15 cellular contexts compared by ENCODE assay signal in the genomic region with DNA sequence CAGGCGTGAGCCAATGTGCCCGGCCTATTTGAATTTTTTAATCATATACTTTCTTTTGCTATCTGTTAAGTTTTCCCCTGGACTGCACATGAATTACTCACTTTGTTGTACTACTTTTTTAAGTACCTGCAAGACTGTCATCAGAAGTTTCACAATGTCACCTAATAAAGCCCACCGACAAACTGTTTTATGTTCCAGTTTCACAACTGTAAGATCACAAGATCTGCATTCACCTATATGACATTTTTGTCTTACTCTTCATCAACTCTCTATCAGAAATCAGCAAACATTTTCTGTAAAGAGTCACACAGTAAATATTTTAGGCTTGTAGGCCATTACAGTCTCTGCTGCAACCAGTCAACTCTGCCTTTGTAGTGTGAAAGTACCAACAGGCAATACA.
DNase-seq lines count a peak whose midpoint lies in the region; ATAC-seq and TF ChIP-seq lines count a peak whose summit lies in the region.
"Had no signal": no experiment of that assay in that cellular context is flagged by ENCODE, and none has a peak within 500 bp of the region (broad histone marks: within the 10 kb centered on the region; RNA-seq: fewer than 3 reads in every experiment).

No MANE protein-coding gene starts in this region.

- peaks cover 28 to 46% of the 10 kb centered on the region in 2 donors for H3K36me3 Mint-ChIP-seq in activated T-cell treated with anti-CD3 and anti-CD28 coated beads, Interleukin-2, amount 50 U/mL, for 72 hours (ENCODE audit: insufficient read depth in 2 of 2)
- peaks cover 50 to 52% of the 10 kb centered on the region in 2 donors for H3K36me3 Mint-ChIP-seq in CD4-positive, alpha-beta memory T cell

- no peaks in the 10 kb centered on the region for H4K20me1 ChIP-seq in SU-DHL-6 (ENCODE audit: low read depth, low read length)
- H4K20me1 ChIP-seq in neural cell (ENCODE audit: insufficient read depth): no peaks in the 10 kb centered on the region

- H3K9me2 ChIP-seq in SU-DHL-6 (replicated peaks; ENCODE audit: insufficient read depth, low read length) (no peaks in the 10 kb centered on the region), neural cell (ENCODE audit: insufficient read depth, low read length) (no peaks in the 10 kb centered on the region)

- CTCF ChIA-PET in CD4-positive, alpha-beta memory T cell (lab: Charles Lee; ENCODE audit: partially characterized antibody): no interaction called here

- intact Hi-C loops in CD4-positive, alpha-beta memory T cell (cut with micrococcal nuclease): no loop called here

- peaks cover 50% of the 10 kb centered on the region for H3K4me1 Mint-ChIP-seq in activated T-cell treated with anti-CD3 and anti-CD28 coated beads, Interleukin-2, amount 50 U/mL, for 72 hours (ENCODE audit: low read depth)
- peaks cover 42 to 55% (median 50%) of the 10 kb centered on the region in 4 donors for H3K4me1 Mint-ChIP-seq in CD4-positive, alpha-beta memory T cell

- H3K4me2 ChIP-seq in SU-DHL-6 (ENCODE audit: low read depth, low read length, poor library complexity, severe bottlenecking) (peak overlapping the region; percentile 77), neural cell (ENCODE audit: low read length) (no peak overlapping the region)

- H3K9me3 ChIP-seq in CD4-positive, alpha-beta memory T cell (ENCODE audit: control insufficient read depth in 1 of 2, low read length in 2 of 2): peaks cover 0 to 4% of the 10 kb centered on the region in 2 donors
- H3K9me3 ChIP-seq in SU-DHL-6 (ENCODE audit: insufficient read depth, low read length) (no peaks in the 10 kb centered on the region), neural cell (ENCODE audit: low read length) (no peaks in the 10 kb centered on the region)
- H3K9me3 ChIP-seq: SJCRH30 had no signal

- H3F3A ChIP-seq in SU-DHL-6 (ENCODE audit: insufficient read depth) (no peaks in the 10 kb centered on the region), neural cell (ENCODE audit: insufficient read depth, low read length, poor library complexity, severe bottlenecking) (no peaks in the 10 kb centered on the region)

- no peak for ATAC-seq in activated T-cell treated with anti-CD3 and anti-CD28 coated beads, Interleukin-2, amount 50 U/mL, for 72 hours (replicated peaks in 1 of 2)
- no peak for ATAC-seq in HG02610 (IDR thresholded peaks at IDR 0.05; ENCODE audit: unreplicated experiment)

- peak overlapping the region; percentile 81 for H3K27ac Mint-ChIP-seq in activated T-cell treated with anti-CD3 and anti-CD28 coated beads, Interleukin-2, amount 50 U/mL, for 72 hours
- H3K27ac Mint-ChIP-seq in CD4-positive, alpha-beta memory T cell: peak overlapping the region in 1 of 7 donors; percentile 2
- H3K27ac Mint-ChIP-seq: HFFc6 had no signal

- peaks cover 34% of the 10 kb centered on the region for H3K4me1 ChIP-seq in CD4-positive, alpha-beta memory T cell (ENCODE audit: insufficient read depth, low read length)
- H3K4me1 ChIP-seq: SJCRH30 had no signal

- no peak for TF ChIP-seq RAD21 in neural cell (conservative IDR thresholded peaks at IDR 0.05)

- no peak overlapping the region for H3K27ac ChIP-seq in CD4-positive, alpha-beta memory T cell (ENCODE audit: low read depth, low read length)
- no peak overlapping the region for H3K27ac ChIP-seq in SU-DHL-6 (ENCODE audit: low read depth, low read length)
- H3K27ac ChIP-seq in neural cell (ENCODE audit: low read length): no peak overlapping the region
- H3K27ac ChIP-seq: RWPE1, SJCRH30 had no signal

- no peak overlapping the region for H2AFZ ChIP-seq in SU-DHL-6 (ENCODE audit: low read depth, low read length, severe bottlenecking)
- no peak overlapping the region for H2AFZ ChIP-seq in neural cell (ENCODE audit: low read depth, low read length)

- H3K9ac ChIP-seq in SU-DHL-6 (ENCODE audit: low read length) (no peak overlapping the region), neural cell (ENCODE audit: low read length) (no peak overlapping the region)

- H3K36me3 ChIP-seq in CD4-positive, alpha-beta memory T cell (ENCODE audit: insufficient read depth, low read length): peaks cover 5% of the 10 kb centered on the region
- H3K36me3 ChIP-seq in SU-DHL-6 (ENCODE audit: low read length) (0 out of 2 replicates have a peak, but pooled peaks cover 18% of the 10 kb centered on the region), neural cell (ENCODE audit: insufficient read depth, low read length) (no peaks in the 10 kb centered on the region)
- H3K36me3 ChIP-seq: SJCRH30 had no signal

- H3K79me2 ChIP-seq in SU-DHL-6 (ENCODE audit: insufficient read depth, low read length) (peaks cover 25% of the 10 kb centered on the region), neural cell (replicated peaks; ENCODE audit: insufficient read depth, low read length) (no peaks in the 10 kb centered on the region)

- H3K27me3 ChIP-seq in CD4-positive, alpha-beta memory T cell (ENCODE audit: insufficient read depth, low read length): no peaks in the 10 kb centered on the region
- H3K27me3 ChIP-seq in SU-DHL-6 (ENCODE audit: low read length) (no peaks in the 10 kb centered on the region), neural cell (ENCODE audit: insufficient read depth, low read depth, low read length) (no peaks in the 10 kb centered on the region)
- H3K27me3 ChIP-seq: SJCRH30 had no signal

- no peak for DNase-seq in activated T-cell treated with anti-CD3 and anti-CD28 coated beads, Interleukin-2, amount 50 U/mL, for 72 hours
- no peak for DNase-seq in activated T-cell treated with anti-CD3 and anti-CD28 coated beads, Interleukin-2, amount 50 U/mL, for 48 hours
- DNase-seq in CD4-positive, alpha-beta memory T cell: no peak
- no peak for DNase-seq in NCI-H1105 (lab: John Stamatoyannopoulos, UW)
- no peak for DNase-seq in NCI-H146 (lab: John Stamatoyannopoulos, UW)
- DNase-seq: GOT3, HFFc6, MM.1S, NCI-H2029, NCI-H510A, SJCRH30 had no signal

- POLR2A ChIA-PET in CD4-positive, alpha-beta memory T cell (lab: Charles Lee; ENCODE audit: partially characterized antibody): no interaction called here

- H3K4me3 Mint-ChIP-seq in activated T-cell treated with anti-CD3 and anti-CD28 coated beads, Interleukin-2, amount 50 U/mL, for 72 hours: peak overlapping the region in 1 of 2 donors; percentile 80
- H3K4me3 Mint-ChIP-seq in CD4-positive, alpha-beta memory T cell: peak overlapping the region in 5 of 8 donors; percentile 1 to 99 (median 25)
- H3K4me3 Mint-ChIP-seq: HFFc6 had no signal

- TF ChIP-seq CTCF in SU-DHL-6 (IDR thresholded peaks at IDR 0.05; ENCODE audit: insufficient read depth, low read length, poor library complexity, severe bottlenecking) (no peak), neural cell (IDR thresholded peaks at IDR 0.05; ENCODE audit: poor library complexity, severe bottlenecking) (no peak)

- no peak overlapping the region for H3K4me3 ChIP-seq in CD4-positive, alpha-beta memory T cell (ENCODE audit: low read length in 2 of 2)
- H3K4me3 ChIP-seq in SU-DHL-6 (ENCODE audit: insufficient read depth, low read length, poor library complexity, severe bottlenecking) (no peak overlapping the region), neural cell (ENCODE audit: low read length) (peak overlapping the region; percentile 91)
- H3K4me3 ChIP-seq: SJCRH30 had no signal

- peaks cover 7 to 12% of the 10 kb centered on the region in 2 donors for H3K9me3 Mint-ChIP-seq in activated T-cell treated with anti-CD3 and anti-CD28 coated beads, Interleukin-2, amount 50 U/mL, for 72 hours
- peaks cover 3 to 17% (median 13%) of the 10 kb centered on the region in 8 donors for H3K9me3 Mint-ChIP-seq in CD4-positive, alpha-beta memory T cell

- no peak for TF ChIP-seq EP300 in neural cell (conservative IDR thresholded peaks at IDR 0.05; ENCODE audit: poor library complexity, severe bottlenecking)

- no peaks in the 10 kb centered on the region for H3K27me3 Mint-ChIP-seq in activated T-cell treated with anti-CD3 and anti-CD28 coated beads, Interleukin-2, amount 50 U/mL, for 72 hours (ENCODE audit: low read depth)
- H3K27me3 Mint-ChIP-seq in CD4-positive, alpha-beta memory T cell: no peaks in the 10 kb centered on the region

TF ChIP-seq in neural cell, 6 proteins besides CTCF, POLR2A, EP300 and RAD21:
- TF ChIP-seq POLR2AphosphoS5 (IDR thresholded peaks at IDR 0.05): no peak
- TF ChIP-seq, protein P1, sequence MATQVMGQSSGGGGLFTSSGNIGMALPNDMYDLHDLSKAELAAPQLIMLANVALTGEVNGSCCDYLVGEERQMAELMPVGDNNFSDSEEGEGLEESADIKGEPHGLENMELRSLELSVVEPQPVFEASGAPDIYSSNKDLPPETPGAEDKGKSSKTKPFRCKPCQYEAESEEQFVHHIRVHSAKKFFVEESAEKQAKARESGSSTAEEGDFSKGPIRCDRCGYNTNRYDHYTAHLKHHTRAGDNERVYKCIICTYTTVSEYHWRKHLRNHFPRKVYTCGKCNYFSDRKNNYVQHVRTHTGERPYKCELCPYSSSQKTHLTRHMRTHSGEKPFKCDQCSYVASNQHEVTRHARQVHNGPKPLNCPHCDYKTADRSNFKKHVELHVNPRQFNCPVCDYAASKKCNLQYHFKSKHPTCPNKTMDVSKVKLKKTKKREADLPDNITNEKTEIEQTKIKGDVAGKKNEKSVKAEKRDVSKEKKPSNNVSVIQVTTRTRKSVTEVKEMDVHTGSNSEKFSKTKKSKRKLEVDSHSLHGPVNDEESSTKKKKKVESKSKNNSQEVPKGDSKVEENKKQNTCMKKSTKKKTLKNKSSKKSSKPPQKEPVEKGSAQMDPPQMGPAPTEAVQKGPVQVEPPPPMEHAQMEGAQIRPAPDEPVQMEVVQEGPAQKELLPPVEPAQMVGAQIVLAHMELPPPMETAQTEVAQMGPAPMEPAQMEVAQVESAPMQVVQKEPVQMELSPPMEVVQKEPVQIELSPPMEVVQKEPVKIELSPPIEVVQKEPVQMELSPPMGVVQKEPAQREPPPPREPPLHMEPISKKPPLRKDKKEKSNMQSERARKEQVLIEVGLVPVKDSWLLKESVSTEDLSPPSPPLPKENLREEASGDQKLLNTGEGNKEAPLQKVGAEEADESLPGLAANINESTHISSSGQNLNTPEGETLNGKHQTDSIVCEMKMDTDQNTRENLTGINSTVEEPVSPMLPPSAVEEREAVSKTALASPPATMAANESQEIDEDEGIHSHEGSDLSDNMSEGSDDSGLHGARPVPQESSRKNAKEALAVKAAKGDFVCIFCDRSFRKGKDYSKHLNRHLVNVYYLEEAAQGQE (IDR thresholded peaks at IDR 0.05; ENCODE audit: borderline replicate concordance): no peak
- TF ChIP-seq TAF1 (IDR thresholded peaks at IDR 0.05; ENCODE audit: low read depth): no peak
- no peak for TF ChIP-seq SMC3 (conservative IDR thresholded peaks at IDR 0.05; ENCODE audit: poor library complexity)
- no peak for TF ChIP-seq EZH2 (IDR thresholded peaks at IDR 0.05; ENCODE audit: borderline replicate concordance, insufficient read depth, low read length, poor library complexity, severe bottlenecking)
- TF ChIP-seq MXI1 (conservative IDR thresholded peaks at IDR 0.05; ENCODE audit: poor library complexity, severe bottlenecking): no peak
